ENCODE assay signal across 9 cellular contexts in the genomic region with DNA sequence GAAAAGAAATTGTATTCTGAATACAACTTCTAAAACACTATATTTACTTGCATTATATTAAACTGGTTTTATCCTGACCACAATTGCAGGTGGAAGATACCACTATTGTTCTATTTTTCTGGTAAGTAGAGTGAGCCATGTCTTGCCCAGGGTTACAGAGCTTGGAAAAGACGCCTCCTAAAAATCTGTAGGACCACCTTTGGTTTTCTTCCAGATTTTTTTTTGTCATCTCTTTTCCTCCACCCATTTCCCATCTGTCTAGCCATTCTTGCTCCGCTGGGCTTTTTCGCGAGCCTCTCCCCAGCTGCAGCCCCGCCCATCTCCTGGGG. TPM values are rescaled to one million over a fixed set of nuclear protein-coding genes. Genes with fewer than 3 reads are reported as not detected.
A peak's percentile ranks its signal among the peaks of the same experiment; 100 is the strongest.
DNase-seq lines count a peak whose midpoint lies in the region; ATAC-seq and TF ChIP-seq lines count a peak whose summit lies in the region.
"Had no signal": no experiment of that assay in that cellular context is flagged by ENCODE, and none has a peak within 500 bp of the region (broad histone marks: within the 10 kb centered on the region; RNA-seq: fewer than 3 reads in every experiment).

No MANE protein-coding gene starts in this region.

- no peaks in the 10 kb centered on the region for H3K9me3 ChIP-seq in CD8-positive, alpha-beta memory T cell (ENCODE audit: low read length)
- H3K9me3 ChIP-seq in osteoblast (ENCODE audit: low read depth, low read length), result no peaks in the 10 kb centered on the region

- no peak for DNase-seq in CD8-positive, alpha-beta memory T cell
- no peak for DNase-seq in osteoblast (ENCODE audit: insufficient read length, low spot score, missing footprints)
- no peak for DNase-seq in HCEC 1CT
- DNase-seq in HK-2 (ENCODE audit: unreplicated experiment), result no peak
- DNase-seq in midbrain (lab: John Stamatoyannopoulos, UW), result no peak

- ATAC-seq in HG03196 (IDR thresholded peaks at IDR 0.05; ENCODE audit: unreplicated experiment), result peak; percentile 64
- ATAC-seq in GM19397 (IDR thresholded peaks at IDR 0.05; ENCODE audit: unreplicated experiment), result no peak

- peak overlapping the region; percentile 77 for H3K4me3 ChIP-seq in CD8-positive, alpha-beta memory T cell (ENCODE audit: low read length)
- peak overlapping the region; percentile 95 for H3K4me3 ChIP-seq in osteoblast (ENCODE audit: insufficient read depth, low read length)

- H3K36me3 ChIP-seq in CD8-positive, alpha-beta memory T cell (ENCODE audit: insufficient read depth, low read length), result no peaks in the 10 kb centered on the region
- no peaks in the 10 kb centered on the region for H3K36me3 ChIP-seq in osteoblast (ENCODE audit: insufficient read depth, low read length)

- peak overlapping the region; percentile 58 for H3K4me2 ChIP-seq in osteoblast (ENCODE audit: insufficient read depth, low read length)

- H3K27me3 Mint-ChIP-seq in CD8-positive, alpha-beta memory T cell, result peaks cover 2 to 9% of the 10 kb centered on the region in 2 donors
- H3K27me3 Mint-ChIP-seq in brain, result peaks cover 5% of the 10 kb centered on the region

- no peak overlapping the region for H2AFZ ChIP-seq in osteoblast (ENCODE audit: low read length)

- H3K9me3 Mint-ChIP-seq in CD8-positive, alpha-beta memory T cell, result no peaks in the 10 kb centered on the region
- peaks cover 0 to 4% (median 0%) of the 10 kb centered on the region in 5 experiments for H3K9me3 Mint-ChIP-seq in brain
- H3K9me3 Mint-ChIP-seq: activated naive CD4-positive, alpha-beta T cell treated with anti-CD3 and anti-CD28 coated beads, Interleukin-2, amount 50 U/mL, for 72 hours had no signal

- H4K20me1 ChIP-seq in osteoblast (ENCODE audit: insufficient read depth, low read length), result peaks cover 37% of the 10 kb centered on the region

- peaks cover 0 to 10% (median 0%) of the 10 kb centered on the region in 3 donors for H3K4me1 Mint-ChIP-seq in CD8-positive, alpha-beta memory T cell
- H3K4me1 Mint-ChIP-seq in brain, result no peaks in the 10 kb centered on the region

- H3K27ac Mint-ChIP-seq in CD8-positive, alpha-beta memory T cell, result peak overlapping the region in 7 of 8 donors; percentile 23 to 87 (median 69)
- H3K27ac Mint-ChIP-seq in brain, result peak overlapping the region in 4 of 5 experiments; percentile 68 to 84 (median 76)

- no peaks in the 10 kb centered on the region for H3K27me3 ChIP-seq in CD8-positive, alpha-beta memory T cell (ENCODE audit: insufficient read depth, low read length, poor library complexity, severe bottlenecking)
- no peaks in the 10 kb centered on the region for H3K27me3 ChIP-seq in osteoblast (ENCODE audit: insufficient read depth, low read length)

- peaks cover 33% of the 10 kb centered on the region for H3K4me1 ChIP-seq in CD8-positive, alpha-beta memory T cell (ENCODE audit: insufficient read depth, low read length)
- H3K4me1 ChIP-seq in osteoblast (ENCODE audit: insufficient read depth, low read length), result peaks cover 9% of the 10 kb centered on the region

- H3K79me2 ChIP-seq in osteoblast (ENCODE audit: insufficient read depth, low read length), result peaks cover 43% of the 10 kb centered on the region

- peak overlapping the region; percentile 74 for H3K27ac ChIP-seq in CD8-positive, alpha-beta memory T cell (ENCODE audit: low read depth, low read length)
- no peak overlapping the region for H3K27ac ChIP-seq in osteoblast (ENCODE audit: low read depth, low read length)

- peaks cover 0 to 3% (median 2%) of the 10 kb centered on the region in 3 donors for H3K36me3 Mint-ChIP-seq in CD8-positive, alpha-beta memory T cell
- no peaks in the 10 kb centered on the region for H3K36me3 Mint-ChIP-seq in brain

- peak overlapping the region in 5 of 7 donors; percentile 89 to 94 (median 92) for H3K4me3 Mint-ChIP-seq in CD8-positive, alpha-beta memory T cell
- peak overlapping the region in 2 of 5 experiments; percentile 83 to 93 for H3K4me3 Mint-ChIP-seq in brain

- TF ChIP-seq CTCF in brain (conservative IDR thresholded peaks at IDR 0.05) (no peak), osteoblast (IDR thresholded peaks at IDR 0.05; ENCODE audit: extremely low read depth, low read depth, low read length) (no peak)

- CTCF ChIA-PET in CD8-positive, alpha-beta memory T cell (lab: Charles Lee), result no interaction called here

- POLR2A ChIA-PET in CD8-positive, alpha-beta memory T cell (lab: Charles Lee), result no interaction called here

RNA-seq across cellular contexts. Expression of a gene that starts 0.3 kb away (rescaled TPM):
- 10 to 100 TPM; 20.6 to 22.5 TPM for total RNA-seq in CD8-positive, alpha-beta memory T cell
- polyA plus RNA-seq in CD8-positive, alpha-beta memory T cell, result 19.7 TPM
- 22.8 TPM for polyA plus RNA-seq in brain (ENCODE audit: insufficient read depth, low read depth, low replicate concordance)
- 36.5 and 36.9 TPM in 2 replicates for total RNA-seq in osteoblast

RNA-seq across cellular contexts. Expression of a gene that starts 44.6 kb away (rescaled TPM):
- 10 to 100 TPM; 81.1 to 84.5 TPM for total RNA-seq in CD8-positive, alpha-beta memory T cell
- 60.0 TPM for polyA plus RNA-seq in CD8-positive, alpha-beta memory T cell
- 40.8 TPM for polyA plus RNA-seq in brain (ENCODE audit: insufficient read depth, low read depth, low replicate concordance)
- 21.0 and 28.3 TPM in 2 replicates for total RNA-seq in osteoblast
